ENCODE assay signal across 1 cellular context in the genomic region with DNA sequence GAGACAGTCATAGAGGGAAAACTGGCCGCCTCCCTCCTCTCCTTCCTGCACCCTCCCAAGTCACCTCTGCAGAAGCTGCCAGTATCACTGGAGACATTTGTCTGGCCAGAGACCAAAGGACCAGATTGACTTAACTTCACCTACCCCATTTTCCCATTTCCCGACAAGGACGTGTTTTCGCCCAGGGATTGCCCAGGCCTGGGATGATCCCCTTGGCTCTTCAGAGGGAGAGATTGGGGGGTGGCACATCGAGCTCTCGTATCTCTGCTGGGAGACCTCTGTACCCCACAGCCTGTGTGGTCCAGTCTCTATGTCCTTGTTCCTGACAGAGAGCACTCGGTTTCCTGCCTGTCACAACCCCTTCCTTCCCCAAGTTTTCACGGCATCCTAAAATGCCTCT.
TF ChIP-seq lines count a peak whose summit lies in the region.

No MANE protein-coding gene starts in this region.

TF ChIP-seq in GM23338, 12 proteins besides CTCF, POLR2A, EP300 and RAD21 (continued from another document):
- TF ChIP-seq, protein P1, sequence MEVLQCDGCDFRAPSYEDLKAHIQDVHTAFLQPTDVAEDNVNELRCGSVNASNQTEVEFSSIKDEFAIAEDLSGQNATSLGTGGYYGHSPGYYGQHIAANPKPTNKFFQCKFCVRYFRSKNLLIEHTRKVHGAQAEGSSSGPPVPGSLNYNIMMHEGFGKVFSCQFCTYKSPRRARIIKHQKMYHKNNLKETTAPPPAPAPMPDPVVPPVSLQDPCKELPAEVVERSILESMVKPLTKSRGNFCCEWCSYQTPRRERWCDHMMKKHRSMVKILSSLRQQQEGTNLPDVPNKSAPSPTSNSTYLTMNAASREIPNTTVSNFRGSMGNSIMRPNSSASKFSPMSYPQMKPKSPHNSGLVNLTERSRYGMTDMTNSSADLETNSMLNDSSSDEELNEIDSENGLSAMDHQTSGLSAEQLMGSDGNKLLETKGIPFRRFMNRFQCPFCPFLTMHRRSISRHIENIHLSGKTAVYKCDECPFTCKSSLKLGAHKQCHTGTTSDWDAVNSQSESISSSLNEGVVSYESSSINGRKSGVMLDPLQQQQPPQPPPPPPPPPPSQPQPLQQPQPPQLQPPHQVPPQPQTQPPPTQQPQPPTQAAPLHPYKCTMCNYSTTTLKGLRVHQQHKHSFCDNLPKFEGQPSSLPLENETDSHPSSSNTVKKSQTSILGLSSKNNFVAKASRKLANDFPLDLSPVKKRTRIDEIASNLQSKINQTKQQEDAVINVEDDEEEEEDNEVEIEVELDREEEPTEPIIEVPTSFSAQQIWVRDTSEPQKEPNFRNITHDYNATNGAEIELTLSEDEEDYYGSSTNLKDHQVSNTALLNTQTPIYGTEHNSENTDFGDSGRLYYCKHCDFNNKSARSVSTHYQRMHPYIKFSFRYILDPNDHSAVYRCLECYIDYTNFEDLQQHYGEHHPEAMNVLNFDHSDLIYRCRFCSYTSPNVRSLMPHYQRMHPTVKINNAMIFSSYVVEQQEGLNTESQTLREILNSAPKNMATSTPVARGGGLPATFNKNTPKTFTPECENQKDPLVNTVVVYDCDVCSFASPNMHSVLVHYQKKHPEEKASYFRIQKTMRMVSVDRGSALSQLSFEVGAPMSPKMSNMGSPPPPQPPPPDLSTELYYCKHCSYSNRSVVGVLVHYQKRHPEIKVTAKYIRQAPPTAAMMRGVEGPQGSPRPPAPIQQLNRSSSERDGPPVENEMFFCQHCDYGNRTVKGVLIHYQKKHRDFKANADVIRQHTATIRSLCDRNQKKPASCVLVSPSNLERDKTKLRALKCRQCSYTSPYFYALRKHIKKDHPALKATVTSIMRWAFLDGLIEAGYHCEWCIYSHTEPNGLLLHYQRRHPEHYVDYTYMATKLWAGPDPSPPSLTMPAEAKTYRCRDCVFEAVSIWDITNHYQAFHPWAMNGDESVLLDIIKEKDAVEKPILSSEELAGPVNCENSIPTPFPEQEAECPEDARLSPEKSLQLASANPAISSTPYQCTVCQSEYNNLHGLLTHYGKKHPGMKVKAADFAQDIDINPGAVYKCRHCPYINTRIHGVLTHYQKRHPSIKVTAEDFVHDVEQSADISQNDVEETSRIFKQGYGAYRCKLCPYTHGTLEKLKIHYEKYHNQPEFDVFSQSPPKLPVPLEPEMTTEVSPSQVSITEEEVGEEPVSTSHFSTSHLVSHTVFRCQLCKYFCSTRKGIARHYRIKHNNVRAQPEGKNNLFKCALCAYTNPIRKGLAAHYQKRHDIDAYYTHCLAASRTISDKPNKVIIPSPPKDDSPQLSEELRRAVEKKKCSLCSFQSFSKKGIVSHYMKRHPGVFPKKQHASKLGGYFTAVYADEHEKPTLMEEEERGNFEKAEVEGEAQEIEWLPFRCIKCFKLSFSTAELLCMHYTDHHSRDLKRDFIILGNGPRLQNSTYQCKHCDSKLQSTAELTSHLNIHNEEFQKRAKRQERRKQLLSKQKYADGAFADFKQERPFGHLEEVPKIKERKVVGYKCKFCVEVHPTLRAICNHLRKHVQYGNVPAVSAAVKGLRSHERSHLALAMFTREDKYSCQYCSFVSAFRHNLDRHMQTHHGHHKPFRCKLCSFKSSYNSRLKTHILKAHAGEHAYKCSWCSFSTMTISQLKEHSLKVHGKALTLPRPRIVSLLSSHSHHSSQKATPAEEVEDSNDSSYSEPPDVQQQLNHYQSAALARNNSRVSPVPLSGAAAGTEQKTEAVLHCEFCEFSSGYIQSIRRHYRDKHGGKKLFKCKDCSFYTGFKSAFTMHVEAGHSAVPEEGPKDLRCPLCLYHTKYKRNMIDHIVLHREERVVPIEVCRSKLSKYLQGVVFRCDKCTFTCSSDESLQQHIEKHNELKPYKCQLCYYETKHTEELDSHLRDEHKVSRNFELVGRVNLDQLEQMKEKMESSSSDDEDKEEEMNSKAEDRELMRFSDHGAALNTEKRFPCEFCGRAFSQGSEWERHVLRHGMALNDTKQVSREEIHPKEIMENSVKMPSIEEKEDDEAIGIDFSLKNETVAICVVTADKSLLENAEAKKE (CRISPR knock-in tag; IDR thresholded peaks at IDR 0.05), result no peak
- no peak for TF ChIP-seq CREB1 (CRISPR knock-in tag; IDR thresholded peaks at IDR 0.05; ENCODE audit: low read depth)
- no peak for TF ChIP-seq JUNB (IDR thresholded peaks at IDR 0.05; ENCODE audit: unreplicated experiment)
- TF ChIP-seq, protein P2, sequence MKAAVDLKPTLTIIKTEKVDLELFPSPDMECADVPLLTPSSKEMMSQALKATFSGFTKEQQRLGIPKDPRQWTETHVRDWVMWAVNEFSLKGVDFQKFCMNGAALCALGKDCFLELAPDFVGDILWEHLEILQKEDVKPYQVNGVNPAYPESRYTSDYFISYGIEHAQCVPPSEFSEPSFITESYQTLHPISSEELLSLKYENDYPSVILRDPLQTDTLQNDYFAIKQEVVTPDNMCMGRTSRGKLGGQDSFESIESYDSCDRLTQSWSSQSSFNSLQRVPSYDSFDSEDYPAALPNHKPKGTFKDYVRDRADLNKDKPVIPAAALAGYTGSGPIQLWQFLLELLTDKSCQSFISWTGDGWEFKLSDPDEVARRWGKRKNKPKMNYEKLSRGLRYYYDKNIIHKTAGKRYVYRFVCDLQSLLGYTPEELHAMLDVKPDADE (IDR thresholded peaks at IDR 0.05), result no peak
- no peak for TF ChIP-seq STAT1 (IDR thresholded peaks at IDR 0.05; ENCODE audit: unreplicated experiment)
